ENCODE assay signal across 27 cellular contexts in genomic region chrX:106696502-106696901, GRCh38. TPM values are rescaled to one million over a fixed set of nuclear protein-coding genes. Genes with fewer than 3 reads are reported as not detected.
DNase-seq lines count a peak whose midpoint lies in the region; TF ChIP-seq lines count a peak whose summit lies in the region.
"Had no signal": no experiment of that assay in that cellular context is flagged by ENCODE, and none has a peak within 500 bp of the region (broad histone marks: within the 10 kb centered on the region; RNA-seq: fewer than 3 reads in every experiment).

No MANE protein-coding gene starts in this region.

- H3K27ac Mint-ChIP-seq in Calu3 (ENCODE audit: unreplicated experiment) (peak overlapping the region; percentile 36), endodermal cell (no peak overlapping the region), neural progenitor cell (no peak overlapping the region)
- H3K27ac Mint-ChIP-seq: CD8-positive, alpha-beta T cell had no signal

- no peak overlapping the region for H3K4me2 ChIP-seq in neural progenitor cell

- no peaks in the 10 kb centered on the region for H3K27me3 ChIP-seq in endodermal cell (ENCODE audit: control insufficient read depth, insufficient read depth, low read length, poor library complexity, severe bottlenecking)
- no peaks in the 10 kb centered on the region for H3K27me3 ChIP-seq in neural progenitor cell
- H3K27me3 ChIP-seq in Peyer's patch: no peaks in the 10 kb centered on the region
- H3K27me3 ChIP-seq: SJSA1 had no signal

- H3K9ac ChIP-seq in endodermal cell (ENCODE audit: extremely low read depth, low read length, poor library complexity, severe bottlenecking) (no peak overlapping the region), neural progenitor cell (no peak overlapping the region)
- H3K9ac ChIP-seq: GM23248 had no signal

- H3K36me3 ChIP-seq in endodermal cell (ENCODE audit: control insufficient read depth, insufficient read depth, low read length) (no peaks in the 10 kb centered on the region), neural progenitor cell (no peaks in the 10 kb centered on the region), Peyer's patch (no peaks in the 10 kb centered on the region)
- H3K36me3 ChIP-seq: SJSA1 had no signal

- H4K20me1 ChIP-seq in neural progenitor cell (ENCODE audit: low read depth): no peaks in the 10 kb centered on the region

- H3K9me3 Mint-ChIP-seq in Calu3 (ENCODE audit: low read depth, unreplicated experiment): no peaks in the 10 kb centered on the region
- peaks cover 29% of the 10 kb centered on the region for H3K9me3 Mint-ChIP-seq in endodermal cell
- H3K9me3 Mint-ChIP-seq in neural progenitor cell: no peaks in the 10 kb centered on the region
- H3K9me3 Mint-ChIP-seq: CD8-positive, alpha-beta T cell had no signal

- H3K4me3 Mint-ChIP-seq in Calu3 (ENCODE audit: low read depth, unreplicated experiment) (peak overlapping the region; percentile 49), endodermal cell (no peak overlapping the region), neural progenitor cell (no peak overlapping the region)
- H3K4me3 Mint-ChIP-seq: CD8-positive, alpha-beta T cell had no signal

- H2AFZ ChIP-seq in neural progenitor cell (replicated peaks): no peak overlapping the region
- H2AFZ ChIP-seq: GM23248 had no signal

- no peaks in the 10 kb centered on the region for H3K27me3 Mint-ChIP-seq in Calu3 (ENCODE audit: unreplicated experiment)
- H3K27me3 Mint-ChIP-seq in endodermal cell (ENCODE audit: insufficient read depth): peaks cover 2% of the 10 kb centered on the region
- H3K27me3 Mint-ChIP-seq in neural progenitor cell (ENCODE audit: insufficient read depth, low read depth): peaks cover 2% of the 10 kb centered on the region

- H3K79me2 ChIP-seq in neural progenitor cell (ENCODE audit: low read depth): no peaks in the 10 kb centered on the region

- H3K4me1 Mint-ChIP-seq in Calu3 (ENCODE audit: low read depth, unreplicated experiment): peaks cover 41% of the 10 kb centered on the region
- H3K4me1 Mint-ChIP-seq in endodermal cell: peaks cover 8% of the 10 kb centered on the region
- peaks cover 14% of the 10 kb centered on the region for H3K4me1 Mint-ChIP-seq in neural progenitor cell

- H3K27ac ChIP-seq in endodermal cell (ENCODE audit: low read depth, low read length) (no peak overlapping the region), neural progenitor cell (no peak overlapping the region), Peyer's patch (no peak overlapping the region)
- H3K27ac ChIP-seq: GM23248, SJSA1 had no signal

- no TSS peak for BruUV-seq in Calu3 (replicated peaks; lab: Mats Ljungman, UMichigan)

- H3K4me1 ChIP-seq in endodermal cell (ENCODE audit: control insufficient read depth, insufficient read depth, low read length) (no peaks in the 10 kb centered on the region), neural progenitor cell (no peaks in the 10 kb centered on the region), Peyer's patch (no peaks in the 10 kb centered on the region)
- H3K4me1 ChIP-seq: SJSA1 had no signal

- CTCF ChIA-PET in Calu3 (lab: Charles Lee): no interaction called here

- 40 to 86% methylated on average over 1 to 2 of the region's 3 CpGs for WGBS in endodermal cell (ENCODE audit: insufficient coverage in 1 of 2, insufficient read length in 1 of 2), 2 experiments

- no peak for DNase-seq in Calu3
- peak; percentile 19 for DNase-seq in HT-29 (ENCODE audit: low spot score)
- no peak for DNase-seq in endodermal cell
- DNase-seq in neural progenitor cell (ENCODE audit: low spot score): no peak
- no peak for DNase-seq in Peyer's patch
- no peak for DNase-seq in ureter (ENCODE audit: low spot score)
- DNase-seq in LoVo (ENCODE audit: low spot score): no peak
- DNase-seq in Ammon's horn (ENCODE audit: low spot score): no peak
- DNase-seq: AML-193; C1 segment of cervical spinal cord; CD8-positive, alpha-beta T cell; DMS153; DND-41; GM23248; HCEC 1CT; NCI-H1105; NCI-H146; NCI-H1930; NCI-H2107; NCI-H446 treated with DMSO at 0.1 percent for 48 hours; NCI-H526; NCI-H82; NK-92 treated with Interleukin-12 subunit alpha and Interleukin-12 subunit beta, amount 100 ng/mL, for 24 hours; PC-3; Right ventricle myocardium superior; RPMI8226 had no signal

- intact Hi-C loops in Calu3 (cut with micrococcal nuclease; ENCODE audit: unreplicated experiment): no loop called here

- TF ChIP-seq CTCF in Calu3 (IDR thresholded peaks at IDR 0.05; ENCODE audit: unreplicated experiment) (no peak), endodermal cell (conservative IDR thresholded peaks at IDR 0.05) (peak; percentile 41), neural progenitor cell (IDR thresholded peaks at IDR 0.05) (peak; percentile 19), Peyer's patch (IDR thresholded peaks at IDR 0.05) (no peak)

- H3K36me3 Mint-ChIP-seq in Calu3 (ENCODE audit: insufficient read depth, unreplicated experiment): peaks cover 15% of the 10 kb centered on the region
- H3K36me3 Mint-ChIP-seq in endodermal cell (ENCODE audit: low read depth): no peaks in the 10 kb centered on the region
- H3K36me3 Mint-ChIP-seq in neural progenitor cell: no peaks in the 10 kb centered on the region
- H3K36me3 Mint-ChIP-seq: CD8-positive, alpha-beta T cell had no signal

- TF ChIP-seq POLR2A in Peyer's patch (IDR thresholded peaks at IDR 0.05): no peak

- no peak overlapping the region for H3K4me3 ChIP-seq in endodermal cell (ENCODE audit: low read length)
- no peak overlapping the region for H3K4me3 ChIP-seq in neural progenitor cell
- H3K4me3 ChIP-seq in Peyer's patch: no peak overlapping the region
- H3K4me3 ChIP-seq: GM23248, SJSA1 had no signal

- H3K9me3 ChIP-seq in endodermal cell (ENCODE audit: control insufficient read depth, low read length): no peaks in the 10 kb centered on the region
- no peaks in the 10 kb centered on the region for H3K9me3 ChIP-seq in neural progenitor cell (ENCODE audit: low read depth)
- no peaks in the 10 kb centered on the region for H3K9me3 ChIP-seq in Peyer's patch
- H3K9me3 ChIP-seq: SJSA1 had no signal

- H3F3A ChIP-seq in neural progenitor cell (ENCODE audit: low read depth): no peaks in the 10 kb centered on the region

RNA-seq across cellular contexts. Expression of gene RNF128, which starts 30.0 kb away (rescaled TPM):
- 40.1 and 54.5 TPM in 2 replicates for total RNA-seq in Calu3 (2022)
- total RNA-seq in HT-29 (2014; rRNA removed; shearing (Covaris generic)): 61.5 and 69.0 TPM in 2 replicates
- total RNA-seq in endodermal cell: 1 to 10 TPM in 1 of 2 donors, under 1 TPM in 1; 0.48 to 1.1 TPM
- 0.89 TPM for polyA plus RNA-seq in endodermal cell (2013, experiment 1 of 2)
- 0.50 TPM for polyA plus RNA-seq in endodermal cell (2013, experiment 2 of 2)
- total RNA-seq in neural progenitor cell (ENCODE audit: low replicate concordance): 0.06 TPM in 1 of 2 replicates, not detected in the other
- total RNA-seq in Peyer's patch: 10 to 100 TPM in 3 of 4 donors, 1 to 10 TPM in 1; 1.7 to 81.1 (median 53.3) TPM
- 67.6 TPM for total RNA-seq in ureter
- total RNA-seq: CD8-positive, alpha-beta T cell; PC-3; SJSA1 had no signal

Comparison
In these comparisons a context has a peak if more than half of its experiments do, and no peak if none do; other contexts are left out.
1. CTCF ChIP-seq: peak in endodermal cell (single experiment) and neural progenitor cell (single experiment); none in Calu3 (single experiment) and Peyer's patch (0 of 6).